Comparison of ENCODE assay signal across 8 cellular contexts in genomic region chr17:34420254-34420766, GRCh38. TPM values are rescaled to one million over a fixed set of nuclear protein-coding genes. Genes with fewer than 3 reads are reported as not detected.
DNase-seq lines count a peak whose midpoint lies in the region; ATAC-seq and TF ChIP-seq lines count a peak whose summit lies in the region.

No MANE protein-coding gene starts in this region.

- H3K9me3 ChIP-seq in CD4-positive, alpha-beta T cell (ENCODE audit: control insufficient read depth, low read length) = no peaks in the 10 kb centered on the region
- no peaks in the 10 kb centered on the region for H3K9me3 ChIP-seq in neutrophil

- H3K4me1 Mint-ChIP-seq in CD4-positive, alpha-beta T cell (ENCODE audit: low read depth) = no peaks in the 10 kb centered on the region

- H3K9me3 Mint-ChIP-seq in CD4-positive, alpha-beta T cell = no peaks in the 10 kb centered on the region

- H3K27ac Mint-ChIP-seq in CD4-positive, alpha-beta T cell = no peak overlapping the region

- peak; percentile 46 to 68 (median 50) for DNase-seq in CD4-positive, alpha-beta T cell
- DNase-seq in HT-29 (ENCODE audit: low spot score) (peak; percentile 69), OCI-M1 (lab: John Stamatoyannopoulos, UW) (peak; percentile 79), fibroblast of gingiva (ENCODE audit: low read depth) (peak; percentile 48), stromal cell of bone marrow (ENCODE audit: low read depth) (peak; percentile 19)
- DNase-seq in activated T-cell treated with anti-CD3 and anti-CD28 coated beads, Interleukin-2, amount 50 U/mL, for 1 hour = peak; percentile 63

- no peak overlapping the region for H3K27ac ChIP-seq in CD4-positive, alpha-beta T cell (ENCODE audit: low read depth, low read length)
- no peak overlapping the region for H3K27ac ChIP-seq in neutrophil

- no peaks in the 10 kb centered on the region for H3K36me3 Mint-ChIP-seq in CD4-positive, alpha-beta T cell (ENCODE audit: low read depth)

- no peak overlapping the region for H3K4me3 ChIP-seq in neutrophil (ENCODE audit: low read depth in 1 of 2, low read length in 1 of 2)

- CTCF ChIA-PET in CD4-positive, alpha-beta T cell (lab: Charles Lee) = interaction anchor here (0.7 to 1.4 kb wide), 7 partner anchors 8 to 1327 kb away, joined by 3 to 14 read pairs (median 4); partner anchors contain the start of gene RAD51D

- no peaks in the 10 kb centered on the region for H3K36me3 ChIP-seq in neutrophil

- POLR2A ChIA-PET in CD4-positive, alpha-beta T cell (lab: Charles Lee) = interaction anchor here (1.2 kb wide), 1 partner anchor 700 kb away, joined by 7 read pairs; the partner anchor contains the start of gene RAD51D

- H3K4me1 ChIP-seq in neutrophil (ENCODE audit: control insufficient read depth in 1 of 2, insufficient read depth in 1 of 2, low read depth in 1 of 2, low read length in 1 of 2) = no peaks in the 10 kb centered on the region

- peaks cover 46% of the 10 kb centered on the region for H3K27me3 Mint-ChIP-seq in CD4-positive, alpha-beta T cell

- peaks cover 27% of the 10 kb centered on the region for H3K27me3 ChIP-seq in CD4-positive, alpha-beta T cell (ENCODE audit: control insufficient read depth, insufficient read depth, low read length)
- H3K27me3 ChIP-seq in neutrophil = peaks cover 48% of the 10 kb centered on the region

- H3K4me3 Mint-ChIP-seq in CD4-positive, alpha-beta T cell = no peak overlapping the region

- TF ChIP-seq CTCF in CD4-positive, alpha-beta T cell (IDR thresholded peaks at IDR 0.05) = peak; percentile 98
- TF ChIP-seq CTCF in neutrophil (IDR thresholded peaks at IDR 0.05) = peak; percentile 92

- intact Hi-C loops in CD4-positive, alpha-beta T cell (cut with DNase I, micrococcal nuclease) = loop anchor here (1.0 to 10.0 kb wide), 7 partner anchors 218 to 1327 kb away; partner anchors contain the start of genes RAD51D (in 2 of the 2) and LIG3 (in 1 of the 2)

- ATAC-seq in CD4-positive, alpha-beta T cell (ENCODE audit: poor library complexity) = peak; percentile 51
- ATAC-seq in GM21576 (IDR thresholded peaks at IDR 0.05; ENCODE audit: unreplicated experiment) = no peak

RNA-seq across cellular contexts. Expression of gene CCL1, which starts 57.3 kb away (rescaled TPM):
- total RNA-seq in CD4-positive, alpha-beta T cell = not detected
- not detected in 2 replicates for total RNA-seq in HT-29 (2014; rRNA removed; shearing (Covaris generic))

Comparison
In these comparisons a context has a peak if more than half of its experiments do, and no peak if none do; other contexts are left out.
1. DNase-seq: peak in every context shown above with its lines; median percentile 79 in OCI-M1; 69 in HT-29; 63 in activated T-cell treated with anti-CD3 and anti-CD28 coated beads, Interleukin-2, amount 50 U/mL, for 1 hour; 50 in CD4-positive, alpha-beta T cell; 48 in fibroblast of gingiva; 19 in stromal cell of bone marrow.